In the genomic region with DNA sequence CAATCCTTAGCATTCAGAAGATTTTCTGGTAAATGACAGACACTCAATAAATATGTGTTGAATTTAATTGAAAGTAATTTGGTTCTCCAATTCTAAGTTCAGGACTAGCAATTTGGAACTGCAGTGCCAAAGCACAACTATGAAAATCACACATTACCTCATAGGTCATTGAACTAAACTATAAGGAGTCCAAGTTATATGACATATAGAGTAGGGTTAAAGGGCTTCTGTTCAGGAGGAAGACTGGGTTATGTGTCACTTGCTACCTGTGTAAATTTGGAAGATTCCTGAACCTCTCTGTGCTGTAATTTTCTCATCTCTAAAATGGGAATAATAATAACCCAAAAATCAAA, we compare ENCODE assay signal across 19 cellular contexts. TPM values are rescaled to one million over a fixed set of nuclear protein-coding genes. Genes with fewer than 3 reads are reported as not detected.
DNase-seq lines count a peak whose midpoint lies in the region; ATAC-seq, FAIRE-seq and TF ChIP-seq lines count a peak whose summit lies in the region.
"Had no signal": no experiment of that assay in that cellular context is flagged by ENCODE, and none has a peak within 500 bp of the region (broad histone marks: within the 10 kb centered on the region; RNA-seq: fewer than 3 reads in every experiment).

No MANE protein-coding gene starts in this region.

- no peaks in the 10 kb centered on the region for H3K36me3 Mint-ChIP-seq in stimulated activated memory B cell treated with anti-CD40 and anti-IgM and Interleukin-4, amounts not matched to agents 10 μg/mL and 1 μg/mL and 100 μg/mL, for 72 hours
- H3K36me3 Mint-ChIP-seq in H9 (ENCODE audit: insufficient read depth in 1 of 3, low read depth in 3 of 3), result no peaks in the 10 kb centered on the region
- H3K36me3 Mint-ChIP-seq: CD14-positive monocyte; CD8-positive, alpha-beta T cell had no signal

- H4K5ac ChIP-seq in H9 (ENCODE audit: insufficient read length, low read depth, low read length), result no peak overlapping the region

- H2BK20ac ChIP-seq in H9 (ENCODE audit: low read depth, low read length, poor library complexity, severe bottlenecking), result no peak overlapping the region

- H3K27ac ChIP-seq in VCaP (peak overlapping the region; percentile 68), kidney (ENCODE audit: low read depth in 2 of 2, low read length in 2 of 2) (peak overlapping the region; percentile 41 to 64), H9 (ENCODE audit: insufficient read length, low read depth, low read length) (no peak overlapping the region)
- H3K27ac ChIP-seq: A549 had no signal

- ATAC-seq in stimulated activated memory B cell treated with anti-CD40 and anti-IgM and Interleukin-4, amounts not matched to agents 10 μg/mL and 1 μg/mL and 100 μg/mL, for 72 hours, result no peak
- no peak for ATAC-seq in HG03196 (IDR thresholded peaks at IDR 0.05; ENCODE audit: unreplicated experiment)
- ATAC-seq: A549; CD8-positive, alpha-beta T cell; HCT116 had no signal

- no peaks in the 10 kb centered on the region for H3K79me1 ChIP-seq in H9 (ENCODE audit: insufficient read depth, low read depth, low read length, poor library complexity, severe bottlenecking)

- no peak overlapping the region for H4K8ac ChIP-seq in H9 (replicated peaks; ENCODE audit: insufficient read length, low read depth, low read length)

- no peak overlapping the region for H2AK5ac ChIP-seq in H9 (ENCODE audit: insufficient read length, low read length)

- H3K9ac ChIP-seq in Loucy (ENCODE audit: low read depth, low read length, poor library complexity, severe bottlenecking), result no peak overlapping the region
- peak overlapping the region in 1 of 2 donors; percentile 56 for H3K9ac ChIP-seq in kidney (ENCODE audit: low read length in 2 of 2)
- H3K9ac ChIP-seq in H9 (ENCODE audit: extremely low read depth, insufficient read length, low read length), result no peak overlapping the region

- no peak overlapping the region for H3K18ac ChIP-seq in H9 (ENCODE audit: insufficient read length, low read depth, low read length)

- no peak overlapping the region for H3K56ac ChIP-seq in H9 (ENCODE audit: insufficient read length, low read depth, low read length)

- H3T11ph ChIP-seq in H9 (ENCODE audit: low read length), result no peak overlapping the region

- peak overlapping the region; percentile 54; the same call in 1 of the 2 replicates for H2AFZ ChIP-seq in Loucy (ENCODE audit: low read length)
- no peak overlapping the region for H2AFZ ChIP-seq in H9 (ENCODE audit: low read length)

- H3K9me2 ChIP-seq in Loucy (replicated peaks; ENCODE audit: low read depth, low read length), result no peaks in the 10 kb centered on the region

- H2BK5ac ChIP-seq in H9 (ENCODE audit: insufficient read length, low read length), result no peak overlapping the region

- no peak overlapping the region for H3K4me2 ChIP-seq in Loucy (ENCODE audit: low read depth, low read length, poor library complexity, severe bottlenecking)
- H3K4me2 ChIP-seq in H9 (ENCODE audit: insufficient read depth, insufficient read length, low read length), result no peak overlapping the region
- H3K4me2 ChIP-seq: A549 had no signal

- no peak overlapping the region for H3K23ac ChIP-seq in H9 (ENCODE audit: insufficient read length, low read depth, low read length)

- peak overlapping the region; percentile 71 for H3K27ac Mint-ChIP-seq in stimulated activated memory B cell treated with anti-CD40 and anti-IgM and Interleukin-4, amounts not matched to agents 10 μg/mL and 1 μg/mL and 100 μg/mL, for 72 hours
- no peak overlapping the region for H3K27ac Mint-ChIP-seq in H9
- H3K27ac Mint-ChIP-seq: CD14-positive monocyte; CD8-positive, alpha-beta T cell had no signal

- H3K79me2 ChIP-seq in Loucy (ENCODE audit: insufficient read depth, low read length), result no peaks in the 10 kb centered on the region
- H3K79me2 ChIP-seq in H9 (ENCODE audit: insufficient read depth, low read length), result no peaks in the 10 kb centered on the region

- H3K23me2 ChIP-seq in H9 (ENCODE audit: insufficient read length, low read depth, low read length, poor library complexity, severe bottlenecking), result no peaks in the 10 kb centered on the region

- H4K91ac ChIP-seq in H9 (ENCODE audit: insufficient read length, low read depth, low read length), result no peak overlapping the region

- peaks cover 2% of the 10 kb centered on the region for H3K9me3 Mint-ChIP-seq in stimulated activated memory B cell treated with anti-CD40 and anti-IgM and Interleukin-4, amounts not matched to agents 10 μg/mL and 1 μg/mL and 100 μg/mL, for 72 hours
- peaks cover 0 to 2% of the 10 kb centered on the region in 2 experiments; a peak in 1 of 5 replicates for H3K9me3 Mint-ChIP-seq in H9
- H3K9me3 Mint-ChIP-seq: CD8-positive, alpha-beta T cell had no signal

- no peak overlapping the region for H3K4me3 Mint-ChIP-seq in stimulated activated memory B cell treated with anti-CD40 and anti-IgM and Interleukin-4, amounts not matched to agents 10 μg/mL and 1 μg/mL and 100 μg/mL, for 72 hours
- no peak overlapping the region for H3K4me3 Mint-ChIP-seq in H9
- H3K4me3 Mint-ChIP-seq: CD14-positive monocyte; CD8-positive, alpha-beta T cell had no signal

- DNase-seq in kidney (no peak), GM19240 (ENCODE audit: insufficient read length, low spot score) (no peak), H9 (no peak)
- no peak for DNase-seq in stimulated activated naive CD4-positive, alpha-beta T cell (lab: John Stamatoyannopoulos, UW)
- DNase-seq: CD8-positive, alpha-beta T cell; COR-L47; DMS153; DND-41; GDM1; GOT3; IMR-90 had no signal

- H3K27me3 ChIP-seq in Loucy (ENCODE audit: insufficient read depth, low read length, poor library complexity, severe bottlenecking) (no peaks in the 10 kb centered on the region), H9 (ENCODE audit: insufficient read depth, low read length) (no peaks in the 10 kb centered on the region)

- no peak overlapping the region for H3K14ac ChIP-seq in H9 (ENCODE audit: insufficient read depth, low read length)

- H2BK120ac ChIP-seq in H9 (ENCODE audit: low read depth, low read length, poor library complexity, severe bottlenecking), result no peak overlapping the region

- intact Hi-C loops in kidney (cut with DNase I), result no loop called here

- H3K27me3 Mint-ChIP-seq in stimulated activated memory B cell treated with anti-CD40 and anti-IgM and Interleukin-4, amounts not matched to agents 10 μg/mL and 1 μg/mL and 100 μg/mL, for 72 hours, result no peaks in the 10 kb centered on the region
- H3K27me3 Mint-ChIP-seq in H9 (ENCODE audit: low read depth), result no peaks in the 10 kb centered on the region

- H3F3A ChIP-seq in Loucy (ENCODE audit: low read depth), result no peaks in the 10 kb centered on the region

- H3K4me1 Mint-ChIP-seq in stimulated activated memory B cell treated with anti-CD40 and anti-IgM and Interleukin-4, amounts not matched to agents 10 μg/mL and 1 μg/mL and 100 μg/mL, for 72 hours, result peaks cover 34% of the 10 kb centered on the region
- peaks cover 4 to 5% of the 10 kb centered on the region in 2 experiments; a peak in 2 of 4 replicates for H3K4me1 Mint-ChIP-seq in H9

- H2BK15ac ChIP-seq in H9 (ENCODE audit: low read depth, low read length), result no peak overlapping the region

- H3K4me3 ChIP-seq in Loucy (ENCODE audit: low read length, poor library complexity, severe bottlenecking) (no peak overlapping the region), kidney (ENCODE audit: low read length in 2 of 2) (no peak overlapping the region)
- H3K4me3 ChIP-seq: A549 had no signal

- H2BK12ac ChIP-seq in H9 (ENCODE audit: insufficient read length, low read depth, low read length), result no peak overlapping the region

- H3K4me1 ChIP-seq in Loucy (ENCODE audit: insufficient read depth, low read length, poor library complexity, severe bottlenecking), result no peaks in the 10 kb centered on the region
- peaks cover 6 to 9% of the 10 kb centered on the region in 2 donors for H3K4me1 ChIP-seq in kidney (ENCODE audit: control insufficient read depth in 1 of 2, insufficient read depth in 1 of 2, low read depth in 1 of 2, low read length in 2 of 2)
- no peaks in the 10 kb centered on the region for H3K4me1 ChIP-seq in H9 (ENCODE audit: insufficient read depth, low read length)
- H3K4me1 ChIP-seq: A549 had no signal

- FAIRE-seq in kidney (lab: Jason Lieb, UNC), result no peak
- FAIRE-seq: A549, GM12892 had no signal

- H3K36me3 ChIP-seq in Loucy (ENCODE audit: insufficient read depth, low read length) (no peaks in the 10 kb centered on the region), kidney (ENCODE audit: control insufficient read depth in 1 of 2, insufficient read depth in 2 of 2, low read length in 2 of 2) (no peaks in the 10 kb centered on the region)

- H3K9me3 ChIP-seq in Loucy (ENCODE audit: insufficient read depth, low read depth, low read length) (no peaks in the 10 kb centered on the region), kidney (ENCODE audit: control insufficient read depth in 1 of 2, low read length in 2 of 2) (no peaks in the 10 kb centered on the region), H9 (ENCODE audit: control insufficient read depth, low read depth, low read length) (no peaks in the 10 kb centered on the region)
- H3K9me3 ChIP-seq: A549 had no signal

- H3K4ac ChIP-seq in H9 (ENCODE audit: low read depth, low read length), result no peak overlapping the region

- H4K20me1 ChIP-seq in Loucy (ENCODE audit: insufficient read depth, low read length, poor library complexity, severe bottlenecking) (no peaks in the 10 kb centered on the region), H9 (ENCODE audit: control insufficient read depth, insufficient read depth, insufficient read length) (no peaks in the 10 kb centered on the region)

- TF ChIP-seq CTCF in Loucy (conservative IDR thresholded peaks at IDR 0.05; ENCODE audit: low read length), result no peak
- no peak for TF ChIP-seq CTCF in VCaP (conservative IDR thresholded peaks at IDR 0.05)
- TF ChIP-seq CTCF in kidney (IDR thresholded peaks at IDR 0.05; ENCODE audit: borderline replicate concordance, extremely low read depth, insufficient read depth), result no peak
- no peak for TF ChIP-seq CTCF in H9 (conservative IDR thresholded peaks at IDR 0.05)

RNA-seq across cellular contexts. Expression of gene COBLL1, which starts 27.8 kb away (rescaled TPM):
- total RNA-seq in kidney (205 TPM), H9 (2021) (5.6 and 5.9 TPM in 2 replicates)
- polyA plus RNA-seq in kidney (ENCODE audit: insufficient read depth, low read depth, low replicate concordance), result 39.7 TPM

Comparison
In these comparisons a context has a peak if more than half of its experiments do, and no peak if none do; other contexts are left out.
1. RNA of gene COBLL1, which starts 27.8 kb away (total RNA-seq): 205 TPM in kidney (single experiment); 5.6 to 5.9 TPM in H9; every median in the first group is over 10 times any median in the second.